2 cellular contexts compared by ENCODE assay signal in genomic region chr1:111565079-111565478, GRCh38.
TF ChIP-seq lines count a peak whose summit lies in the region.

No MANE protein-coding gene starts in this region.

TF ChIP-seq in HEK293T, 16 proteins besides CTCF, POLR2A, EP300 and RAD21:
- TF ChIP-seq ELF4 (IDR thresholded peaks at IDR 0.05) (no peak), L3MBTL2 (conservative IDR thresholded peaks at IDR 0.05) (no peak), FOXA1 (IDR thresholded peaks at IDR 0.05) (no peak), TARDBP (IDR thresholded peaks at IDR 0.05) (no peak), HDGF (IDR thresholded peaks at IDR 0.05; ENCODE audit: borderline replicate concordance) (no peak), NFRKB (IDR thresholded peaks at IDR 0.05) (no peak)

TF ChIP-seq in GM23338, 12 proteins besides CTCF, POLR2A, EP300 and RAD21:
- TF ChIP-seq JUNB (IDR thresholded peaks at IDR 0.05; ENCODE audit: unreplicated experiment) (no peak), NANOG (IDR thresholded peaks at IDR 0.05; ENCODE audit: borderline replicate concordance) (no peak), ZNF114 (CRISPR knock-in tag; IDR thresholded peaks at IDR 0.05) (no peak), EZH2 (IDR thresholded peaks at IDR 0.05; ENCODE audit: low read depth, unreplicated experiment) (no peak), ZNF331 (CRISPR knock-in tag; IDR thresholded peaks at IDR 0.05; ENCODE audit: low read depth) (no peak), CREB1 (CRISPR knock-in tag; IDR thresholded peaks at IDR 0.05; ENCODE audit: low read depth) (no peak), EZH2phosphoT487 (IDR thresholded peaks at IDR 0.05; ENCODE audit: unreplicated experiment) (no peak), STAT1 (IDR thresholded peaks at IDR 0.05; ENCODE audit: unreplicated experiment) (no peak), POLR2AphosphoS5 (IDR thresholded peaks at IDR 0.05; ENCODE audit: low read depth) (no peak)
- TF ChIP-seq, protein P1, sequence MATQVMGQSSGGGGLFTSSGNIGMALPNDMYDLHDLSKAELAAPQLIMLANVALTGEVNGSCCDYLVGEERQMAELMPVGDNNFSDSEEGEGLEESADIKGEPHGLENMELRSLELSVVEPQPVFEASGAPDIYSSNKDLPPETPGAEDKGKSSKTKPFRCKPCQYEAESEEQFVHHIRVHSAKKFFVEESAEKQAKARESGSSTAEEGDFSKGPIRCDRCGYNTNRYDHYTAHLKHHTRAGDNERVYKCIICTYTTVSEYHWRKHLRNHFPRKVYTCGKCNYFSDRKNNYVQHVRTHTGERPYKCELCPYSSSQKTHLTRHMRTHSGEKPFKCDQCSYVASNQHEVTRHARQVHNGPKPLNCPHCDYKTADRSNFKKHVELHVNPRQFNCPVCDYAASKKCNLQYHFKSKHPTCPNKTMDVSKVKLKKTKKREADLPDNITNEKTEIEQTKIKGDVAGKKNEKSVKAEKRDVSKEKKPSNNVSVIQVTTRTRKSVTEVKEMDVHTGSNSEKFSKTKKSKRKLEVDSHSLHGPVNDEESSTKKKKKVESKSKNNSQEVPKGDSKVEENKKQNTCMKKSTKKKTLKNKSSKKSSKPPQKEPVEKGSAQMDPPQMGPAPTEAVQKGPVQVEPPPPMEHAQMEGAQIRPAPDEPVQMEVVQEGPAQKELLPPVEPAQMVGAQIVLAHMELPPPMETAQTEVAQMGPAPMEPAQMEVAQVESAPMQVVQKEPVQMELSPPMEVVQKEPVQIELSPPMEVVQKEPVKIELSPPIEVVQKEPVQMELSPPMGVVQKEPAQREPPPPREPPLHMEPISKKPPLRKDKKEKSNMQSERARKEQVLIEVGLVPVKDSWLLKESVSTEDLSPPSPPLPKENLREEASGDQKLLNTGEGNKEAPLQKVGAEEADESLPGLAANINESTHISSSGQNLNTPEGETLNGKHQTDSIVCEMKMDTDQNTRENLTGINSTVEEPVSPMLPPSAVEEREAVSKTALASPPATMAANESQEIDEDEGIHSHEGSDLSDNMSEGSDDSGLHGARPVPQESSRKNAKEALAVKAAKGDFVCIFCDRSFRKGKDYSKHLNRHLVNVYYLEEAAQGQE (IDR thresholded peaks at IDR 0.05; ENCODE audit: unreplicated experiment): no peak
- TF ChIP-seq, protein P2, sequence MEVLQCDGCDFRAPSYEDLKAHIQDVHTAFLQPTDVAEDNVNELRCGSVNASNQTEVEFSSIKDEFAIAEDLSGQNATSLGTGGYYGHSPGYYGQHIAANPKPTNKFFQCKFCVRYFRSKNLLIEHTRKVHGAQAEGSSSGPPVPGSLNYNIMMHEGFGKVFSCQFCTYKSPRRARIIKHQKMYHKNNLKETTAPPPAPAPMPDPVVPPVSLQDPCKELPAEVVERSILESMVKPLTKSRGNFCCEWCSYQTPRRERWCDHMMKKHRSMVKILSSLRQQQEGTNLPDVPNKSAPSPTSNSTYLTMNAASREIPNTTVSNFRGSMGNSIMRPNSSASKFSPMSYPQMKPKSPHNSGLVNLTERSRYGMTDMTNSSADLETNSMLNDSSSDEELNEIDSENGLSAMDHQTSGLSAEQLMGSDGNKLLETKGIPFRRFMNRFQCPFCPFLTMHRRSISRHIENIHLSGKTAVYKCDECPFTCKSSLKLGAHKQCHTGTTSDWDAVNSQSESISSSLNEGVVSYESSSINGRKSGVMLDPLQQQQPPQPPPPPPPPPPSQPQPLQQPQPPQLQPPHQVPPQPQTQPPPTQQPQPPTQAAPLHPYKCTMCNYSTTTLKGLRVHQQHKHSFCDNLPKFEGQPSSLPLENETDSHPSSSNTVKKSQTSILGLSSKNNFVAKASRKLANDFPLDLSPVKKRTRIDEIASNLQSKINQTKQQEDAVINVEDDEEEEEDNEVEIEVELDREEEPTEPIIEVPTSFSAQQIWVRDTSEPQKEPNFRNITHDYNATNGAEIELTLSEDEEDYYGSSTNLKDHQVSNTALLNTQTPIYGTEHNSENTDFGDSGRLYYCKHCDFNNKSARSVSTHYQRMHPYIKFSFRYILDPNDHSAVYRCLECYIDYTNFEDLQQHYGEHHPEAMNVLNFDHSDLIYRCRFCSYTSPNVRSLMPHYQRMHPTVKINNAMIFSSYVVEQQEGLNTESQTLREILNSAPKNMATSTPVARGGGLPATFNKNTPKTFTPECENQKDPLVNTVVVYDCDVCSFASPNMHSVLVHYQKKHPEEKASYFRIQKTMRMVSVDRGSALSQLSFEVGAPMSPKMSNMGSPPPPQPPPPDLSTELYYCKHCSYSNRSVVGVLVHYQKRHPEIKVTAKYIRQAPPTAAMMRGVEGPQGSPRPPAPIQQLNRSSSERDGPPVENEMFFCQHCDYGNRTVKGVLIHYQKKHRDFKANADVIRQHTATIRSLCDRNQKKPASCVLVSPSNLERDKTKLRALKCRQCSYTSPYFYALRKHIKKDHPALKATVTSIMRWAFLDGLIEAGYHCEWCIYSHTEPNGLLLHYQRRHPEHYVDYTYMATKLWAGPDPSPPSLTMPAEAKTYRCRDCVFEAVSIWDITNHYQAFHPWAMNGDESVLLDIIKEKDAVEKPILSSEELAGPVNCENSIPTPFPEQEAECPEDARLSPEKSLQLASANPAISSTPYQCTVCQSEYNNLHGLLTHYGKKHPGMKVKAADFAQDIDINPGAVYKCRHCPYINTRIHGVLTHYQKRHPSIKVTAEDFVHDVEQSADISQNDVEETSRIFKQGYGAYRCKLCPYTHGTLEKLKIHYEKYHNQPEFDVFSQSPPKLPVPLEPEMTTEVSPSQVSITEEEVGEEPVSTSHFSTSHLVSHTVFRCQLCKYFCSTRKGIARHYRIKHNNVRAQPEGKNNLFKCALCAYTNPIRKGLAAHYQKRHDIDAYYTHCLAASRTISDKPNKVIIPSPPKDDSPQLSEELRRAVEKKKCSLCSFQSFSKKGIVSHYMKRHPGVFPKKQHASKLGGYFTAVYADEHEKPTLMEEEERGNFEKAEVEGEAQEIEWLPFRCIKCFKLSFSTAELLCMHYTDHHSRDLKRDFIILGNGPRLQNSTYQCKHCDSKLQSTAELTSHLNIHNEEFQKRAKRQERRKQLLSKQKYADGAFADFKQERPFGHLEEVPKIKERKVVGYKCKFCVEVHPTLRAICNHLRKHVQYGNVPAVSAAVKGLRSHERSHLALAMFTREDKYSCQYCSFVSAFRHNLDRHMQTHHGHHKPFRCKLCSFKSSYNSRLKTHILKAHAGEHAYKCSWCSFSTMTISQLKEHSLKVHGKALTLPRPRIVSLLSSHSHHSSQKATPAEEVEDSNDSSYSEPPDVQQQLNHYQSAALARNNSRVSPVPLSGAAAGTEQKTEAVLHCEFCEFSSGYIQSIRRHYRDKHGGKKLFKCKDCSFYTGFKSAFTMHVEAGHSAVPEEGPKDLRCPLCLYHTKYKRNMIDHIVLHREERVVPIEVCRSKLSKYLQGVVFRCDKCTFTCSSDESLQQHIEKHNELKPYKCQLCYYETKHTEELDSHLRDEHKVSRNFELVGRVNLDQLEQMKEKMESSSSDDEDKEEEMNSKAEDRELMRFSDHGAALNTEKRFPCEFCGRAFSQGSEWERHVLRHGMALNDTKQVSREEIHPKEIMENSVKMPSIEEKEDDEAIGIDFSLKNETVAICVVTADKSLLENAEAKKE (CRISPR knock-in tag; IDR thresholded peaks at IDR 0.05): no peak
- TF ChIP-seq, protein P3, sequence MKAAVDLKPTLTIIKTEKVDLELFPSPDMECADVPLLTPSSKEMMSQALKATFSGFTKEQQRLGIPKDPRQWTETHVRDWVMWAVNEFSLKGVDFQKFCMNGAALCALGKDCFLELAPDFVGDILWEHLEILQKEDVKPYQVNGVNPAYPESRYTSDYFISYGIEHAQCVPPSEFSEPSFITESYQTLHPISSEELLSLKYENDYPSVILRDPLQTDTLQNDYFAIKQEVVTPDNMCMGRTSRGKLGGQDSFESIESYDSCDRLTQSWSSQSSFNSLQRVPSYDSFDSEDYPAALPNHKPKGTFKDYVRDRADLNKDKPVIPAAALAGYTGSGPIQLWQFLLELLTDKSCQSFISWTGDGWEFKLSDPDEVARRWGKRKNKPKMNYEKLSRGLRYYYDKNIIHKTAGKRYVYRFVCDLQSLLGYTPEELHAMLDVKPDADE (IDR thresholded peaks at IDR 0.05): no peak
